24 cellular contexts compared by ENCODE assay signal in genomic region chr5:110439280-110439679, GRCh38.
"Had no signal": no experiment of that assay in that cellular context is flagged by ENCODE, and none has a peak within 500 bp of the region (broad histone marks: within the 10 kb centered on the region; RNA-seq: fewer than 3 reads in every experiment).

No MANE protein-coding gene starts in this region.

- H3K4me1 ChIP-seq: body of pancreas, colonic mucosa, esophagus squamous epithelium, pancreas, transverse colon had no signal

- H3K9me3 ChIP-seq: body of pancreas, colonic mucosa, esophagus squamous epithelium, pancreas, psoas muscle, transverse colon had no signal

- H3K36me3 ChIP-seq: colonic mucosa, esophagus squamous epithelium, pancreas, transverse colon had no signal

- H3K4me2 ChIP-seq: hepatocyte had no signal

- H3K79me2 ChIP-seq: hepatocyte had no signal

- H3K27ac ChIP-seq: body of pancreas, colonic mucosa, epithelial cell of prostate, esophagus squamous epithelium, hepatocyte, pancreas, psoas muscle, transverse colon had no signal

- DNase-seq: activated B cell treated with CpG ODN at 0.5 μM for 24 hours; activated CD4-positive, alpha-beta T cell treated with anti-CD3 and anti-CD28 coated beads, Interleukin-2, amount 50 U/mL, for 1 hour; activated CD8-positive, alpha-beta memory T cell treated with anti-CD3 and anti-CD28 coated beads, Interleukin-2, amount 10 ng/mL, durations not matched to agents 7 days and 5 days; activated CD8-positive, alpha-beta T cell treated with anti-CD3 and anti-CD28 coated beads for 36 hours; activated naive CD4-positive, alpha-beta T cell; activated T-cell treated with anti-CD3 and anti-CD28 coated beads, Interleukin-2, amount 50 U/mL, for 72 hours; body of pancreas; colonic mucosa; effector CD8-positive, alpha-beta T cell; esophagus squamous epithelium; foreskin melanocyte; glutamatergic neuron; islet precursor cell; midbrain; naive thymus-derived CD8-positive, alpha-beta T cell; pancreas; psoas muscle; stimulated activated CD4-positive, alpha-beta T cell treated with anti-CD3 and anti-CD28 coated beads, Interleukin-2, amount 100 ng/mL, for 48 hours; stimulated activated naive CD4-positive, alpha-beta T cell treated with Interleukin-2 at 50 U/mL for 16 hours; T-helper 17 cell; T1000; transverse colon had no signal

- H3K4me3 ChIP-seq: body of pancreas, colonic mucosa, esophagus squamous epithelium, hepatocyte, pancreas, psoas muscle, transverse colon had no signal

- H2AFZ ChIP-seq: hepatocyte had no signal

- H3K27me3 ChIP-seq: body of pancreas, colonic mucosa, esophagus squamous epithelium, hepatocyte, pancreas, transverse colon had no signal
